Comparison of ENCODE assay signal across 28 cellular contexts in genomic region chr3:147378186-147378503, GRCh38. TPM values are rescaled to one million over a fixed set of nuclear protein-coding genes. Genes with fewer than 3 reads are reported as not detected.
DNase-seq lines count a peak whose midpoint lies in the region; ATAC-seq, FAIRE-seq and TF ChIP-seq lines count a peak whose summit lies in the region.
"Had no signal": no experiment of that assay in that cellular context is flagged by ENCODE, and none has a peak within 500 bp of the region (broad histone marks: within the 10 kb centered on the region; RNA-seq: fewer than 3 reads in every experiment).

No MANE protein-coding gene starts in this region.

- no peaks in the 10 kb centered on the region for H3K9me3 ChIP-seq in kidney (ENCODE audit: control insufficient read depth in 1 of 2, low read length in 2 of 2)
- H3K9me3 ChIP-seq in spleen = peaks cover 0 to 7% (median 0%) of the 10 kb centered on the region in 8 donors
- H3K9me3 ChIP-seq: heart left ventricle had no signal

- no peak overlapping the region for H3K27ac Mint-ChIP-seq in GM23338
- H3K27ac Mint-ChIP-seq: activated CD8-positive, alpha-beta memory T cell treated with anti-CD3 and anti-CD28 coated beads, Interleukin-2, amount 10 ng/mL, durations not matched to agents 7 days and 5 days; activated T-cell treated with anti-CD3 and anti-CD28 coated beads, Interleukin-2, amount 50 U/mL, for 72 hours; effector memory CD8-positive, alpha-beta T cell; naive thymus-derived CD8-positive, alpha-beta T cell; stimulated activated naive B cell treated with anti-CD40 and anti-IgM and Interleukin-4, amounts not matched to agents 10 μg/mL and 1 μg/mL and 100 μg/mL, for 72 hours had no signal

- FAIRE-seq in kidney (lab: Jason Lieb, UNC) = no peak
- FAIRE-seq: urothelium cell line had no signal

- no peak overlapping the region for H3K9ac ChIP-seq in kidney (ENCODE audit: low read length in 2 of 2)
- H3K9ac ChIP-seq: parathyroid adenoma had no signal

- H3K27me3 ChIP-seq in GM23338 (ENCODE audit: insufficient read depth) (peaks cover 97% of the 10 kb centered on the region), spleen (replicated peaks in 1 of 7) (peaks cover 0 to 100% (median 90%) of the 10 kb centered on the region in 7 donors)

- H4K20me1 ChIP-seq in GM23338 (replicated peaks; ENCODE audit: insufficient read depth) = peaks cover 8% of the 10 kb centered on the region; the same call in 1 of the 2 replicates

- H3K4me1 Mint-ChIP-seq in GM23338 = peaks cover 65% of the 10 kb centered on the region
- H3K4me1 Mint-ChIP-seq: activated CD8-positive, alpha-beta memory T cell treated with anti-CD3 and anti-CD28 coated beads, Interleukin-2, amount 10 ng/mL, durations not matched to agents 7 days and 5 days; naive thymus-derived CD8-positive, alpha-beta T cell; stimulated activated naive B cell treated with anti-CD40 and anti-IgM and Interleukin-4, amounts not matched to agents 10 μg/mL and 1 μg/mL and 100 μg/mL, for 72 hours had no signal

- no peaks in the 10 kb centered on the region for H3K36me3 ChIP-seq in GM23338 (ENCODE audit: insufficient read depth)
- no peaks in the 10 kb centered on the region for H3K36me3 ChIP-seq in kidney (ENCODE audit: control insufficient read depth in 1 of 2, insufficient read depth in 2 of 2, low read length in 2 of 2)
- H3K36me3 ChIP-seq in spleen = no peaks in the 10 kb centered on the region
- H3K36me3 ChIP-seq: heart left ventricle had no signal

- no peaks in the 10 kb centered on the region for H3K9me2 ChIP-seq in GM23338 (ENCODE audit: insufficient read depth)

- no peak overlapping the region for H2AFZ ChIP-seq in GM23338
- H2AFZ ChIP-seq: parathyroid adenoma had no signal

- peaks cover 31% of the 10 kb centered on the region for H3F3A ChIP-seq in GM23338 (replicated peaks; ENCODE audit: low read depth)

- ATAC-seq in GM23338 (no peak), sciatic nerve (peak; percentile 20), HG02870 (IDR thresholded peaks at IDR 0.05; ENCODE audit: unreplicated experiment) (no peak), GM21528 (IDR thresholded peaks at IDR 0.05; ENCODE audit: low FRiP score, unreplicated experiment) (no peak)
- ATAC-seq: activated CD8-positive, alpha-beta memory T cell treated with anti-CD3 and anti-CD28 coated beads, Interleukin-2, amount 10 ng/mL, durations not matched to agents 7 days and 5 days; activated T-cell treated with anti-CD3 and anti-CD28 coated beads, Interleukin-2, amount 50 U/mL, for 72 hours; effector memory CD8-positive, alpha-beta T cell; esophagus mucosa; foreskin keratinocyte; heart left ventricle; left lobe of liver; naive thymus-derived CD8-positive, alpha-beta T cell; stimulated activated naive B cell treated with anti-CD40 and anti-IgM and Interleukin-4, amounts not matched to agents 10 μg/mL and 1 μg/mL and 100 μg/mL, for 72 hours had no signal

- H3K79me2 ChIP-seq in GM23338 (replicated peaks; ENCODE audit: insufficient read depth) = no peaks in the 10 kb centered on the region
- H3K79me2 ChIP-seq: parathyroid adenoma had no signal

- H3K4me1 ChIP-seq in GM23338 (ENCODE audit: insufficient read depth) = peaks cover 81% of the 10 kb centered on the region
- no peaks in the 10 kb centered on the region for H3K4me1 ChIP-seq in kidney (ENCODE audit: control insufficient read depth in 1 of 2, insufficient read depth in 1 of 2, low read depth in 1 of 2, low read length in 2 of 2)
- no peaks in the 10 kb centered on the region for H3K4me1 ChIP-seq in spleen
- H3K4me1 ChIP-seq: foreskin keratinocyte, heart left ventricle, parathyroid adenoma had no signal

- no peak for DNase-seq in GM23338 (ENCODE audit: low spot score)
- peak; percentile 62 for DNase-seq in choroid plexus epithelial cell (ENCODE audit: low read depth)
- peak; percentile 27 for DNase-seq in kidney
- DNase-seq in sciatic nerve (ENCODE audit: low spot score) = no peak
- no peak for DNase-seq in NK-92 treated with Interleukin-12 subunit alpha and Interleukin-12 subunit beta, amount 100 ng/mL, for 24 hours (lab: John Stamatoyannopoulos, UW)
- DNase-seq in spleen = no peak
- DNase-seq: activated CD8-positive, alpha-beta memory T cell treated with anti-CD3 and anti-CD28 coated beads, Interleukin-2, amount 10 ng/mL, durations not matched to agents 7 days and 5 days; activated naive CD4-positive, alpha-beta T cell; activated T-cell treated with anti-CD3 and anti-CD28 coated beads, Interleukin-2, amount 50 U/mL, for 72 hours; C1 segment of cervical spinal cord; COR-L47; effector memory CD8-positive, alpha-beta T cell; foreskin keratinocyte; GOT3; heart left ventricle; naive thymus-derived CD8-positive, alpha-beta T cell; NCI-H1105; NCI-H1930; NCI-H526 treated with DMSO at 0.1 percent for 48 hours; stimulated activated naive B cell treated with anti-CD40 and anti-IgM and Interleukin-4, amounts not matched to agents 10 μg/mL and 1 μg/mL and 100 μg/mL, for 72 hours had no signal

- intact Hi-C loops in kidney (cut with DNase I) (no loop called here), sciatic nerve (cut with DNase I) (loop anchor here (10.0 kb wide), 1 partner anchor 47 kb away; no protein-coding TSS in a partner anchor), spleen (cut with DNase I; ENCODE audit: low total_unique reads) (no loop called here)

- H3K4me3 ChIP-seq in GM23338 (peak overlapping the region; percentile 55), choroid plexus epithelial cell (ENCODE audit: low read depth, low read length) (peak overlapping the region; percentile 35), kidney (ENCODE audit: low read length in 2 of 2) (no peak overlapping the region), spleen (no peak overlapping the region)
- H3K4me3 ChIP-seq: coronary artery, heart left ventricle had no signal

- peak overlapping the region; percentile 65; the same call in 1 of the 2 replicates for H3K27ac ChIP-seq in GM23338 (ENCODE audit: low read depth)
- H3K27ac ChIP-seq in kidney (ENCODE audit: low read depth in 2 of 2, low read length in 2 of 2) = no peak overlapping the region
- H3K27ac ChIP-seq in spleen = no peak overlapping the region
- H3K27ac ChIP-seq: coronary artery, foreskin keratinocyte, heart left ventricle, parathyroid adenoma had no signal

- WGBS in spleen, 5 donors = 13 to 20% (median 14%) methylated on average over 13 of the region's 13 CpGs

- peak overlapping the region; percentile 76 for H3K4me2 ChIP-seq in GM23338

- no peak for TF ChIP-seq POLR2A in spleen (IDR thresholded peaks at IDR 0.05)

- peaks cover 95% of the 10 kb centered on the region for H3K27me3 Mint-ChIP-seq in GM23338 (ENCODE audit: insufficient read depth, low read depth, poor library complexity)

- no peak for TF ChIP-seq CTCF in GM23338 (conservative IDR thresholded peaks at IDR 0.05; ENCODE audit: low read depth in 2 of 2)
- no peak for TF ChIP-seq CTCF in choroid plexus epithelial cell (conservative IDR thresholded peaks at IDR 0.05; ENCODE audit: low read depth, low read length)
- TF ChIP-seq CTCF in kidney (IDR thresholded peaks at IDR 0.05; ENCODE audit: borderline replicate concordance, extremely low read depth, insufficient read depth) = no peak
- no peak for TF ChIP-seq CTCF in spleen (IDR thresholded peaks at IDR 0.05 in 8 of 11, conservative IDR thresholded peaks at IDR 0.05 in 3 of 11)

- peak overlapping the region; percentile 80 for H3K4me3 Mint-ChIP-seq in GM23338
- H3K4me3 Mint-ChIP-seq: activated CD8-positive, alpha-beta memory T cell treated with anti-CD3 and anti-CD28 coated beads, Interleukin-2, amount 10 ng/mL, durations not matched to agents 7 days and 5 days; activated T-cell treated with anti-CD3 and anti-CD28 coated beads, Interleukin-2, amount 50 U/mL, for 72 hours; effector memory CD8-positive, alpha-beta T cell; naive thymus-derived CD8-positive, alpha-beta T cell; stimulated activated naive B cell treated with anti-CD40 and anti-IgM and Interleukin-4, amounts not matched to agents 10 μg/mL and 1 μg/mL and 100 μg/mL, for 72 hours had no signal

- H3K36me3 Mint-ChIP-seq in GM23338 (ENCODE audit: low read depth) = no peaks in the 10 kb centered on the region
- H3K36me3 Mint-ChIP-seq: activated CD8-positive, alpha-beta memory T cell treated with anti-CD3 and anti-CD28 coated beads, Interleukin-2, amount 10 ng/mL, durations not matched to agents 7 days and 5 days; stimulated activated naive B cell treated with anti-CD40 and anti-IgM and Interleukin-4, amounts not matched to agents 10 μg/mL and 1 μg/mL and 100 μg/mL, for 72 hours had no signal

- H3K9me3 Mint-ChIP-seq in GM23338 = no peaks in the 10 kb centered on the region

TF ChIP-seq in GM23338, 12 proteins besides CTCF, POLR2A, EP300 and RAD21 (continues in another document):
- no peak for TF ChIP-seq ZNF331 (CRISPR knock-in tag; IDR thresholded peaks at IDR 0.05; ENCODE audit: low read depth)
- no peak for TF ChIP-seq EZH2phosphoT487 (IDR thresholded peaks at IDR 0.05; ENCODE audit: unreplicated experiment)
- no peak for TF ChIP-seq NANOG (IDR thresholded peaks at IDR 0.05; ENCODE audit: borderline replicate concordance)
- TF ChIP-seq EZH2 (IDR thresholded peaks at IDR 0.05; ENCODE audit: low read depth, unreplicated experiment) = no peak
- TF ChIP-seq POLR2AphosphoS5 (IDR thresholded peaks at IDR 0.05; ENCODE audit: low read depth) = no peak

RNA-seq across cellular contexts. Expression of gene ZIC4, which starts 28.2 kb away (rescaled TPM):
- not detected in 2 replicates for total RNA-seq in GM23338 (2014; rRNA removed; shearing (Covaris generic))
- polyA plus RNA-seq in GM23338 (2016; fragmentation: Nextera tagmentation; extraction: Ambion mirVana) (0.12 TPM in 1 of 2 replicates, not detected in the other), kidney (ENCODE audit: insufficient read depth, low read depth, low replicate concordance) (not detected), spleen (not detected)
- total RNA-seq in kidney (not detected), sciatic nerve (0.62 TPM), spleen (not detected)
- total RNA-seq: activated CD8-positive, alpha-beta memory T cell treated with anti-CD3 and anti-CD28 coated beads, Interleukin-2, amount 10 ng/mL, durations not matched to agents 7 days and 5 days; activated T-cell treated with anti-CD3 and anti-CD28 coated beads, Interleukin-2, amount 50 U/mL, for 72 hours; esophagus mucosa; foreskin keratinocyte; heart left ventricle; mesenteric fat pad; naive thymus-derived CD8-positive, alpha-beta T cell had no signal
- polyA plus RNA-seq: foreskin keratinocyte; heart left ventricle; naive thymus-derived CD8-positive, alpha-beta T cell had no signal

RNA-seq across cellular contexts. Expression of gene ZIC1, which starts 31.0 kb away (rescaled TPM):
- 0.19 and 0.21 TPM in 2 replicates for total RNA-seq in GM23338 (2014; rRNA removed; shearing (Covaris generic))
- polyA plus RNA-seq in GM23338 (2016; fragmentation: Nextera tagmentation; extraction: Ambion mirVana) (0.95 and 1.4 TPM in 2 replicates), kidney (ENCODE audit: insufficient read depth, low read depth, low replicate concordance) (not detected), spleen (not detected)
- total RNA-seq in kidney (not detected), sciatic nerve (3.8 TPM), spleen (not detected)
- total RNA-seq: activated CD8-positive, alpha-beta memory T cell treated with anti-CD3 and anti-CD28 coated beads, Interleukin-2, amount 10 ng/mL, durations not matched to agents 7 days and 5 days; activated T-cell treated with anti-CD3 and anti-CD28 coated beads, Interleukin-2, amount 50 U/mL, for 72 hours; foreskin keratinocyte; mesenteric fat pad; naive thymus-derived CD8-positive, alpha-beta T cell had no signal
- polyA plus RNA-seq: foreskin keratinocyte; heart left ventricle; naive thymus-derived CD8-positive, alpha-beta T cell had no signal

Comparison
In these comparisons a context has a peak if more than half of its experiments do, and no peak if none do; other contexts are left out.
1. DNase-seq: peak in choroid plexus epithelial cell (single experiment) and kidney (single experiment); none in GM23338 (single experiment), sciatic nerve (single experiment), NK-92 treated with Interleukin-12 subunit alpha and Interleukin-12 subunit beta, amount 100 ng/mL, for 24 hours (single experiment) and spleen (single experiment).
2. H3K4me3 ChIP-seq: peak in GM23338 (single experiment) and choroid plexus epithelial cell (single experiment); none in kidney (0 of 2) and spleen (0 of 8).